ENCODE assay signal across 3 cellular contexts in genomic region chr10:69809318-69809717, GRCh38.
TF ChIP-seq lines count a peak whose summit lies in the region.

No MANE protein-coding gene starts in this region.

TF ChIP-seq in HEK293, 187 proteins besides CTCF, POLR2A, EP300 and RAD21:
- no peak for TF ChIP-seq ZNF561 (tag by site-specific recombination; IDR thresholded peaks at IDR 0.05; ENCODE audit: borderline replicate concordance)
- 0 out of 2 replicates have a peak, but pooled peaks have one; percentile 50 for TF ChIP-seq ZNF768 (tag by site-specific recombination; IDR thresholded peaks at IDR 0.05)
- TF ChIP-seq ZNF548 (tag by site-specific recombination; IDR thresholded peaks at IDR 0.05), result no peak
- TF ChIP-seq MYNN (tag by site-specific recombination; IDR thresholded peaks at IDR 0.05; ENCODE audit: borderline replicate concordance), result no peak
- no peak for TF ChIP-seq ZNF555 (tag by site-specific recombination; conservative IDR thresholded peaks at IDR 0.05)
- no peak for TF ChIP-seq SCRT1 (tag by site-specific recombination; IDR thresholded peaks at IDR 0.05; ENCODE audit: borderline replicate concordance)
- TF ChIP-seq ZNF707 (tag by site-specific recombination; IDR thresholded peaks at IDR 0.05), result no peak
- no peak for TF ChIP-seq ZSCAN16 (tag by site-specific recombination; IDR thresholded peaks at IDR 0.05)
- no peak for TF ChIP-seq ZNF514 (tag by site-specific recombination; IDR thresholded peaks at IDR 0.05)
TF ChIP-seq in HEK293: peak in this region for 1.

TF ChIP-seq in IMR-90, 13 proteins besides CTCF, POLR2A, EP300 and RAD21:
- TF ChIP-seq CHD1 (IDR thresholded peaks at IDR 0.05; ENCODE audit: low read depth, low read length) (no peak), RCOR1 (IDR thresholded peaks at IDR 0.05; ENCODE audit: insufficient replicate concordance, low read length) (no peak), RFX5 (IDR thresholded peaks at IDR 0.05; ENCODE audit: low read depth, low read length) (no peak), CEBPB (IDR thresholded peaks at IDR 0.05; ENCODE audit: low read depth, low read length) (no peak), BHLHE40 (IDR thresholded peaks at IDR 0.05; ENCODE audit: low read depth, low read length) (no peak)

TF ChIP-seq in H1, 55 proteins besides CTCF, POLR2A, EP300 and RAD21:
- no peak for TF ChIP-seq POLR2AphosphoS5 (IDR thresholded peaks at IDR 0.05; ENCODE audit: low read depth, low read length)
- TF ChIP-seq PHF8 (conservative IDR thresholded peaks at IDR 0.05; ENCODE audit: low read depth, low read length), result no peak
- TF ChIP-seq KDM1A (IDR thresholded peaks at IDR 0.05; ENCODE audit: borderline replicate concordance, low read length), result 0 out of 2 replicates have a peak, but pooled peaks have one; percentile 35
- no peak for TF ChIP-seq CBX5 (IDR thresholded peaks at IDR 0.05; ENCODE audit: low read depth, low read length)
- TF ChIP-seq RXRA (IDR thresholded peaks at IDR 0.05; ENCODE audit: insufficient read depth, low read depth, low read length), result no peak
- TF ChIP-seq MAX (IDR thresholded peaks at IDR 0.05), result no peak
- no peak for TF ChIP-seq CTBP2 (IDR thresholded peaks at IDR 0.05; ENCODE audit: borderline replicate concordance, insufficient read depth, insufficient read length, low read length)
- TF ChIP-seq NANOG (IDR thresholded peaks at IDR 0.05; ENCODE audit: insufficient read depth, low read depth, low read length, poor library complexity, severe bottlenecking), result no peak
TF ChIP-seq in H1: peak in this region for 1.
